ENCODE assay signal across 12 cellular contexts in the genomic region with DNA sequence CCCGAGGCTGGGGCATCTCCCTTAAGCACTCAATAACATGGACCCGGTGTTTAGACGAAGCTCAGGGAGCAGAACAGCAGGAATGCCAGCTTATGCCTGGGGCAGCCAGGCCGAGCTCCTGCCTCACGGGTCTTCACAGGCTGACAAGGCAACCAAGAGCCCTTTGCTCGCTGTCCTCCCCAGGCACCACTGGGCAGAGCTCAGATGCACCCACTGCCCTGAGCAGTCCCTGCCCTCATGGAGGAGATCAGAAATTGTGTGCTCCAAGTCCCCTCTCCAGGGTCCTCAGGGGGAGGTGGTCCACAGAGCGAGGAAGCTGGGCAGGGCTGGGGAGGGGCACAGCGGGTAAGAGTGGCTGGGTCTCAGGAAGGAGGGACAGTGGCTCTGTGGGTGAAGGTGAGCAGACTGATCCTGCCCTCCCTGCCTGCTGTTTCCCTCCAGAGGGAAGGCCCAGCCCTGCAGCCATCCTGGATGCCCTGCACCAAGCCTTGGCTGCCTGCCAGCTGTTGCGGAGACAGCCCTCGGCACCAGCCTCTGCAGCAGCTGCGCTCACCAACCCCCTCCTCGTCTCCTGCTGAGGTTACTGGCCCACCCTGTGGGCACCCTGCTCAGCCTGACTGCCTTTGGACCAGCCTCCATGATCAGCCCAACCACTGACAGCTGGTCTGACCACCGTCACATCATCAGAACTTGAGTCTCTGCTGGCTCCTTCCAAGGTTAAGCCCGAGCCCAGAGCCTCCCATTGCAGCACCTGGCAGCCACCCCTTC. TPM values are rescaled to one million over a fixed set of nuclear protein-coding genes. Genes with fewer than 3 reads are reported as not detected.
A peak's percentile ranks its signal among the peaks of the same experiment; 100 is the strongest.
DNase-seq lines count a peak whose midpoint lies in the region; ATAC-seq and TF ChIP-seq lines count a peak whose summit lies in the region.
"Had no signal": no experiment of that assay in that cellular context is flagged by ENCODE, and none has a peak within 500 bp of the region (broad histone marks: within the 10 kb centered on the region; RNA-seq: fewer than 3 reads in every experiment).

No MANE protein-coding gene starts in this region.

- H3K4me1 ChIP-seq in DND-41 (ENCODE audit: insufficient read depth, low read length) = no peaks in the 10 kb centered on the region
- peaks cover 9% of the 10 kb centered on the region for H3K4me1 ChIP-seq in mucosa of descending colon (ENCODE audit: low read depth)

- H3K36me3 ChIP-seq in DND-41 (ENCODE audit: insufficient read depth, low read length) = no peaks in the 10 kb centered on the region
- H3K36me3 ChIP-seq in mucosa of descending colon (ENCODE audit: low read depth) = no peaks in the 10 kb centered on the region

- no peaks in the 10 kb centered on the region for H3K79me2 ChIP-seq in DND-41 (ENCODE audit: insufficient read depth, low read length)

- H3K9ac ChIP-seq in DND-41 (ENCODE audit: low read depth, low read length) = no peak overlapping the region

- H2AFZ ChIP-seq in DND-41 (ENCODE audit: low read depth, low read length) = no peak overlapping the region

- ATAC-seq in DND-41 (ENCODE audit: insufficient read depth, low read depth) (peak; percentile 88), mucosa of descending colon (peak; percentile 81), GM21529 (IDR thresholded peaks at IDR 0.05; ENCODE audit: unreplicated experiment) (no peak), HG03520 (IDR thresholded peaks at IDR 0.05; ENCODE audit: unreplicated experiment) (no peak), GM18873 (IDR thresholded peaks at IDR 0.05; ENCODE audit: low FRiP score, unreplicated experiment) (no peak)
- ATAC-seq: gastroesophageal sphincter had no signal

- no peak overlapping the region for H3K27ac ChIP-seq in DND-41 (ENCODE audit: low read length)
- H3K27ac ChIP-seq in VCaP = peak overlapping the region; percentile 19; the same call in 1 of the 2 replicates
- H3K27ac ChIP-seq: gastroesophageal sphincter had no signal

- H3K9me3 ChIP-seq in DND-41 (ENCODE audit: insufficient read depth, low read length, severe bottlenecking) (no peaks in the 10 kb centered on the region), mucosa of descending colon (no peaks in the 10 kb centered on the region)

- no peaks in the 10 kb centered on the region for H4K20me1 ChIP-seq in DND-41 (ENCODE audit: insufficient read depth, low read length)

- TF ChIP-seq CTCF in DND-41 (IDR thresholded peaks at IDR 0.05; ENCODE audit: borderline replicate concordance, extremely low read depth, low read length, poor library complexity, severe bottlenecking) (no peak), VCaP (conservative IDR thresholded peaks at IDR 0.05) (no peak), mucosa of descending colon (IDR thresholded peaks at IDR 0.05) (no peak)

- no peaks in the 10 kb centered on the region for H3K27me3 ChIP-seq in DND-41 (ENCODE audit: insufficient read depth, low read length, poor library complexity)

- H3K4me3 ChIP-seq in DND-41 (ENCODE audit: low read depth in 1 of 2, low read length in 2 of 2) (no peak overlapping the region), mucosa of descending colon (no peak overlapping the region)
- H3K4me3 ChIP-seq: gastroesophageal sphincter had no signal

- intact Hi-C loops in mucosa of descending colon (cut with DNase I, micrococcal nuclease) = no loop called here

- DNase-seq in DND-41 (peak; percentile 71), NCI-H1694 treated with DMSO at 0.1 percent for 48 hours (lab: John Stamatoyannopoulos, UW) (peak; percentile 74), mucosa of descending colon (peak in 2 of 3 donors; percentile 72 to 77), GM19240 (ENCODE audit: insufficient read length, low spot score) (no peak)
- DNase-seq: activated T-cell treated with anti-CD3 and anti-CD28 coated beads, Interleukin-2, amount 50 U/mL, for 1 hour; cerebellar nuclear complex; stimulated activated CD4-positive, alpha-beta T cell treated with anti-CD3 and anti-CD28 coated beads, Interleukin-15, amount 100 ng/mL, for 24 hours had no signal

- H3K4me2 ChIP-seq in DND-41 (ENCODE audit: insufficient read depth, low read length) = no peak overlapping the region

RNA-seq across cellular contexts. Expression of gene GP9, which starts 21.1 kb away (rescaled TPM):
- total RNA-seq in mucosa of descending colon = under 1 TPM in 1 of 3 donors, not detected in 2; 0.90 TPM
- total RNA-seq: gastroesophageal sphincter had no signal

RNA-seq across cellular contexts. Expression of gene EFCC1, which starts 38.4 kb away (rescaled TPM):
- 10 to 100 TPM in 1 of 3 donors, 1 to 10 TPM in 2; 1.8 to 12.0 (median 3.6) TPM for total RNA-seq in mucosa of descending colon

RNA-seq across cellular contexts. Expression of gene CFAP92, which starts 45.6 kb away (rescaled TPM):
- total RNA-seq in mucosa of descending colon = 1 to 10 TPM; 1.1 to 1.5 (median 1.3) TPM

Comparison
In these comparisons a context has a peak if more than half of its experiments do, and no peak if none do; other contexts are left out.
1. ATAC-seq: peak in DND-41 (single experiment) and mucosa of descending colon (single experiment); none in GM21529 (single experiment), HG03520 (single experiment) and GM18873 (single experiment).